Comparison of ENCODE assay signal across 6 cellular contexts in genomic region chr9:114332474-114333040, GRCh38. TPM values are rescaled to one million over a fixed set of nuclear protein-coding genes. Genes with fewer than 3 reads are reported as not detected.
"Had no signal": no experiment of that assay in that cellular context is flagged by ENCODE, and none has a peak within 500 bp of the region (broad histone marks: within the 10 kb centered on the region; RNA-seq: fewer than 3 reads in every experiment).

No MANE protein-coding gene starts in this region.

RNA-seq across cellular contexts. Expression of gene ORM2, which starts 2.9 kb away (rescaled TPM):
- total RNA-seq: activated CD8-positive, alpha-beta memory T cell treated with anti-CD3 and anti-CD28 coated beads for 36 hours; bronchial epithelial cell; cerebellum; kidney epithelial cell; left ventricle myocardium inferior; mammary epithelial cell had no signal
- polyA plus RNA-seq: mammary epithelial cell had no signal

RNA-seq across cellular contexts. Expression of gene ORM1, which starts 9.7 kb away (rescaled TPM):
- total RNA-seq: activated CD8-positive, alpha-beta memory T cell treated with anti-CD3 and anti-CD28 coated beads for 36 hours; bronchial epithelial cell; cerebellum; kidney epithelial cell; left ventricle myocardium inferior; mammary epithelial cell had no signal
- polyA plus RNA-seq: mammary epithelial cell had no signal
